Comparison of ENCODE assay signal across 1 cellular context in genomic region chr11:12536566-12536965, GRCh38.
TF ChIP-seq lines count a peak whose summit lies in the region.

No MANE protein-coding gene starts in this region.

TF ChIP-seq in IMR-90, 13 proteins besides CTCF, POLR2A, EP300 and RAD21:
- TF ChIP-seq BHLHE40 (IDR thresholded peaks at IDR 0.05; ENCODE audit: low read depth, low read length) (no peak), FOS (IDR thresholded peaks at IDR 0.05; ENCODE audit: low read depth, low read length) (no peak), CHD1 (IDR thresholded peaks at IDR 0.05; ENCODE audit: low read depth, low read length) (no peak), USF2 (IDR thresholded peaks at IDR 0.05; ENCODE audit: low read depth, low read length) (no peak), MXI1 (IDR thresholded peaks at IDR 0.05; ENCODE audit: borderline replicate concordance, low read depth, low read length) (no peak), RCOR1 (IDR thresholded peaks at IDR 0.05; ENCODE audit: insufficient replicate concordance, low read length) (no peak), NFE2L2 (IDR thresholded peaks at IDR 0.05; ENCODE audit: low read depth, low read length) (no peak), RFX5 (IDR thresholded peaks at IDR 0.05; ENCODE audit: low read depth, low read length) (no peak), MAFK (IDR thresholded peaks at IDR 0.05; ENCODE audit: low read depth, low read length) (no peak), MAZ (IDR thresholded peaks at IDR 0.05; ENCODE audit: borderline replicate concordance, low read depth, low read length) (no peak), CEBPB (IDR thresholded peaks at IDR 0.05; ENCODE audit: low read depth, low read length) (no peak), ELK1 (IDR thresholded peaks at IDR 0.05; ENCODE audit: borderline replicate concordance, low read depth, low read length) (no peak)
